6 cellular contexts compared by ENCODE assay signal in genomic region chr6:136431306-136431705, GRCh38.
DNase-seq lines count a peak whose midpoint lies in the region; ATAC-seq, FAIRE-seq and TF ChIP-seq lines count a peak whose summit lies in the region.
"Not testable (repeated sequence)": the region's sequence is repeated elsewhere in the genome, so short reads cannot be mapped to it uniquely, and the experiment has no call there.

No MANE protein-coding gene starts in this region.

- 95% methylated on average over 5 of the region's 5 CpGs for WGBS in A549 (ENCODE audit: missing lambda C conversion rate)

- not testable (repeated sequence) for TF ChIP-seq POLR2A in A549 (IDR thresholded peaks at IDR 0.05; ENCODE audit: low read length)

- H3K4me2 ChIP-seq in A549, result not testable (repeated sequence)

- POLR2A ChIA-PET in A549 (lab: Yijun Ruan, JAX), result not testable (repeated sequence)

- not testable (repeated sequence) for TF ChIP-seq RAD21 in A549 (conservative IDR thresholded peaks at IDR 0.05 in 1 of 2, IDR thresholded peaks at IDR 0.05 in 1 of 2)

- not testable (repeated sequence) for H3K9me3 ChIP-seq in A549

- not testable (repeated sequence) for H3K27me3 ChIP-seq in layer of hippocampus (ENCODE audit: control insufficient read depth, insufficient read depth, low read length)

- not testable (repeated sequence) for H3K4me3 ChIP-seq in A549

- DNase-seq in A549 (ENCODE audit: low read depth in 1 of 2, low spot score in 1 of 2), result not testable (repeated sequence)

- CTCF ChIA-PET in A549 (lab: Yijun Ruan, JAX), result interaction anchor here (0.8 kb wide), 1 partner anchor 99 kb away, joined by 3 read pairs; no protein-coding TSS in a partner anchor

- TF ChIP-seq CTCF in A549 (IDR thresholded peaks at IDR 0.05); VCaP (conservative IDR thresholded peaks at IDR 0.05): not testable (repeated sequence)

- not testable (repeated sequence) for FAIRE-seq in A549 (lab: Jason Lieb, UNC)

- H3K27ac ChIP-seq in A549 (peak overlapping the region; percentile 81 to 96), VCaP (peak overlapping the region; percentile 55; the same call in 1 of the 2 replicates), angular gyrus (ENCODE audit: low read depth, low read length) (peak overlapping the region; percentile 82), cingulate gyrus (ENCODE audit: low read depth, low read length) (peak overlapping the region; percentile 74), layer of hippocampus (ENCODE audit: low read depth, low read length) (peak overlapping the region; percentile 71), temporal lobe (ENCODE audit: low read depth, low read length) (peak overlapping the region; percentile 85)

- TF ChIP-seq EP300 in A549 (IDR thresholded peaks at IDR 0.05), result not testable (repeated sequence)

- H3K4me1 ChIP-seq in A549, result peaks cover 95% of the 10 kb centered on the region

- not testable (repeated sequence) for ATAC-seq in A549

TF ChIP-seq in A549, 52 proteins besides CTCF, POLR2A, EP300 and RAD21:
- TF ChIP-seq ZC3H11A (IDR thresholded peaks at IDR 0.05), result peak; percentile 58
